In genomic region chr14:24678801-24679247, GRCh38 we compare ENCODE assay signal across 8 cellular contexts. TPM values are rescaled to one million over a fixed set of nuclear protein-coding genes. Genes with fewer than 3 reads are reported as not detected.
DNase-seq lines count a peak whose midpoint lies in the region; ATAC-seq and TF ChIP-seq lines count a peak whose summit lies in the region.

No MANE protein-coding gene starts in this region.

- no peak overlapping the region for H3K14ac ChIP-seq in H9 (ENCODE audit: insufficient read depth, low read length)

- H3K56ac ChIP-seq in H9 (ENCODE audit: insufficient read length, low read depth, low read length), result no peak overlapping the region

- H3K27me3 ChIP-seq in H9 (ENCODE audit: insufficient read depth, low read length) (no peaks in the 10 kb centered on the region), foreskin keratinocyte (no peaks in the 10 kb centered on the region), tibial artery (peaks cover 0 to 5% of the 10 kb centered on the region in 2 donors)

- no peaks in the 10 kb centered on the region for H3K4me1 ChIP-seq in H9 (ENCODE audit: insufficient read depth, low read length)
- peaks cover 46% of the 10 kb centered on the region for H3K4me1 ChIP-seq in foreskin keratinocyte
- H3K4me1 ChIP-seq in tibial artery, result peaks cover 0 to 7% (median 0%) of the 10 kb centered on the region in 4 donors

- H2BK12ac ChIP-seq in H9 (ENCODE audit: insufficient read length, low read depth, low read length), result no peak overlapping the region

- H4K8ac ChIP-seq in H9 (replicated peaks; ENCODE audit: insufficient read length, low read depth, low read length), result no peak overlapping the region

- no peak overlapping the region for H2AFZ ChIP-seq in H9 (ENCODE audit: low read length)

- H4K91ac ChIP-seq in H9 (ENCODE audit: insufficient read length, low read depth, low read length), result no peak overlapping the region

- peaks cover 3% of the 10 kb centered on the region in 2 experiments for H3K4me1 Mint-ChIP-seq in H9

- H3K36me3 Mint-ChIP-seq in H9 (ENCODE audit: insufficient read depth in 1 of 3, low read depth in 3 of 3), result 0 out of 7 replicates have a peak, but pooled peaks cover 0 to under 1% (median 0%) of the 10 kb centered on the region in 3 experiments

- H3K27ac ChIP-seq in H9 (ENCODE audit: insufficient read length, low read depth, low read length) (no peak overlapping the region), foreskin keratinocyte (no peak overlapping the region), tibial artery (no peak overlapping the region)

- no peak overlapping the region for H2BK20ac ChIP-seq in H9 (ENCODE audit: low read depth, low read length, poor library complexity, severe bottlenecking)

- no peaks in the 10 kb centered on the region for H3K23me2 ChIP-seq in H9 (ENCODE audit: insufficient read length, low read depth, low read length, poor library complexity, severe bottlenecking)

- H3K9me3 ChIP-seq in H9 (ENCODE audit: control insufficient read depth, low read depth, low read length) (no peaks in the 10 kb centered on the region), tibial artery (no peaks in the 10 kb centered on the region)

- no peak overlapping the region for H2BK120ac ChIP-seq in H9 (ENCODE audit: low read depth, low read length, poor library complexity, severe bottlenecking)

- no CpG with 5 or more reads among the region's 11 CpGs for WGBS in H9 (ENCODE audit: extremely low coverage, insufficient read length, low lambda C conversion rate)

- H4K20me1 ChIP-seq in H9 (ENCODE audit: control insufficient read depth, insufficient read depth, insufficient read length), result no peaks in the 10 kb centered on the region

- no peak overlapping the region for H3K9ac ChIP-seq in H9 (ENCODE audit: extremely low read depth, insufficient read length, low read length)

- H3K4me3 Mint-ChIP-seq in H9, result no peak overlapping the region

- H2AK5ac ChIP-seq in H9 (ENCODE audit: insufficient read length, low read length), result no peak overlapping the region

- peak overlapping the region; percentile 17 to 43 for H3K4me3 ChIP-seq in tibial artery

- H3K9me3 Mint-ChIP-seq in H9, result peaks cover 0 to 11% of the 10 kb centered on the region in 2 experiments; a peak in 1 of 5 replicates

- H3K23ac ChIP-seq in H9 (ENCODE audit: insufficient read length, low read depth, low read length), result no peak overlapping the region

- no peaks in the 10 kb centered on the region for H3K79me2 ChIP-seq in H9 (ENCODE audit: insufficient read depth, low read length)

- H3K79me1 ChIP-seq in H9 (ENCODE audit: insufficient read depth, low read depth, low read length, poor library complexity, severe bottlenecking), result no peaks in the 10 kb centered on the region

- DNase-seq in GM03348 (ENCODE audit: low spot score), result peak; percentile 89
- peak; percentile 85 for DNase-seq in H9
- DNase-seq in M059J (ENCODE audit: low read depth), result peak; percentile 79
- peak; percentile 86 to 92 for DNase-seq in SHP77 (lab: John Stamatoyannopoulos, UW)
- DNase-seq in activated effector memory CD4-positive, alpha-beta T cell treated with Interleukin-2 at 50 U/mL for 16 hours, result peak; percentile 56
- peak in 1 of 2 donors; percentile 72 for DNase-seq in foreskin keratinocyte
- no peak for DNase-seq in omental fat pad (ENCODE audit: low spot score)
- DNase-seq in tibial artery, result peak in 1 of 2 donors; percentile 63

- TF ChIP-seq CTCF in H9 (conservative IDR thresholded peaks at IDR 0.05) (peak; percentile 100), foreskin keratinocyte (conservative IDR thresholded peaks at IDR 0.05) (peak; percentile 99), omental fat pad (IDR thresholded peaks at IDR 0.05) (peak in 2 of 3 donors; percentile 29 to 41), tibial artery (IDR thresholded peaks at IDR 0.05) (peak; percentile 74 to 84)

- no peak overlapping the region for H4K5ac ChIP-seq in H9 (ENCODE audit: insufficient read length, low read depth, low read length)

- H3K36me3 ChIP-seq in tibial artery, result no peaks in the 10 kb centered on the region

- no peak overlapping the region for H3T11ph ChIP-seq in H9 (ENCODE audit: low read length)

- intact Hi-C loops in tibial artery (cut with DNase I; ENCODE audit: low total_unique reads), result no loop called here

- no peak overlapping the region for H3K18ac ChIP-seq in H9 (ENCODE audit: insufficient read length, low read depth, low read length)

- H3K4ac ChIP-seq in H9 (ENCODE audit: low read depth, low read length), result no peak overlapping the region

- no peak overlapping the region for H2BK5ac ChIP-seq in H9 (ENCODE audit: insufficient read length, low read length)

- no peak overlapping the region for H2BK15ac ChIP-seq in H9 (ENCODE audit: low read depth, low read length)

- no peak overlapping the region; a peak in 1 of 7 replicates for H3K27ac Mint-ChIP-seq in H9

- ATAC-seq in foreskin keratinocyte (peak; percentile 89), omental fat pad (ENCODE audit: low FRiP score) (peak; percentile 89)

- H3K4me2 ChIP-seq in H9 (ENCODE audit: insufficient read depth, insufficient read length, low read length), result no peak overlapping the region

- H3K27me3 Mint-ChIP-seq in H9 (ENCODE audit: low read depth), result peaks cover 15% of the 10 kb centered on the region

RNA-seq across cellular contexts. Expression of gene GZMB, which starts 44.8 kb away (rescaled TPM):
- total RNA-seq in H9 (2021) (not detected in 2 replicates), foreskin keratinocyte (not detected in 2 replicates), omental fat pad (1 to 10 TPM; 1.2 to 8.9 (median 1.9) TPM)
- not detected in 2 replicates for total RNA-seq in M059J (2014; rRNA removed; shearing (Covaris generic))
- not detected in 2 replicates for polyA plus RNA-seq in foreskin keratinocyte

Comparison
In these comparisons a context has a peak if more than half of its experiments do, and no peak if none do; other contexts are left out.
1. CTCF ChIP-seq: peak in every context shown above with its lines; median percentile 100 in H9; 99 in foreskin keratinocyte; 79 in tibial artery; 35 in omental fat pad.